Comparison of ENCODE assay signal across 18 cellular contexts in the genomic region with DNA sequence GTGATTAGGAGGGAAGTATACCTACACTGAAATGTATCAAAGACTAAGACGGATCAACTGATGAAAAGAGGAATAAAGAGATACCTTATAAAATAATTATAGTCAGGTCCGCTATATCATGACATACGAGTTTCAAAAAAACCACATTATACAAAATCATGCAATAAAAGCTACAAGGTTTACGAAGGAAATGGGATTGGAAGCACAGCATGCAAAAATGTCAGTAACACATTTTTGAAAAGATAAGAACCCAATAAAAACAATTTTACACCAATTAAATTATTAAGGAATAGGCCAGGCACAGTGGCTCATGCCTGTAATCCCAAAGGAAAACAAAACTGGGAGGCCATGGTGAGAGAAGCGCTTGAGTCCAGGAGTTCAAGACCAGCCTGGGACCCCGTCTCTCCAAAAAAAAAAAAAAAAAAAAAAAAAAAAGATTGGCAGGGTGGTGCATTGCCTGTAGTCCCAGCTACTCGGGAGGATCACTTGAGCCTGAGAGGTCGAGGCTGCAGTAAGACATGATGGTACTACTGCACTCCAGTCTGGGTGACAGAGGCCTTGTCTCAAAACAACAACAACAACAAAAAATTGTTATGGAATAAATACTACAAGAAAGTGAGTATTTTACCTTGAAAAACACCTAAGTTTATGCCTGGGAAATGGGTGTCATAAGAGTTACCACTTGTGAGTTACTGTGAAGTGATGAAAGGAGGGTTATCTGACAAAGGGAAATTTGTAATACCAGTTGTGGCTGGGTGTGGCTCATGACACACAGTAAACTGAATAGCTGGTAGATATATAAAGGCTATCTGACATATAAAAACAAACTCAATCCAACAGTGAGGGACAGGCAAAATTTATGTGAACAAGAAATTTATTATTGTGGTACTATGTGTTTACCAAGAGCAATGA. TPM values are rescaled to one million over a fixed set of nuclear protein-coding genes. Genes with fewer than 3 reads are reported as not detected.
DNase-seq lines count a peak whose midpoint lies in the region; ATAC-seq and TF ChIP-seq lines count a peak whose summit lies in the region.
"Had no signal": no experiment of that assay in that cellular context is flagged by ENCODE, and none has a peak within 500 bp of the region (broad histone marks: within the 10 kb centered on the region; RNA-seq: fewer than 3 reads in every experiment).

No MANE protein-coding gene starts in this region.

- H3K27me3 ChIP-seq in CD4-positive, CD25-positive, alpha-beta regulatory T cell (ENCODE audit: control insufficient read depth, insufficient read depth, low read length) = no peaks in the 10 kb centered on the region
- no peaks in the 10 kb centered on the region for H3K27me3 ChIP-seq in endodermal cell (ENCODE audit: control insufficient read depth, insufficient read depth, low read length, poor library complexity, severe bottlenecking)
- H3K27me3 ChIP-seq: SJSA1, suprapubic skin had no signal

- intact Hi-C loops in activated CD4-positive, alpha-beta memory T cell treated with anti-CD3 and anti-CD28 coated beads for 36 hours (cut with micrococcal nuclease) = no loop called here

- H3K9me3 ChIP-seq in CD4-positive, CD25-positive, alpha-beta regulatory T cell (ENCODE audit: control insufficient read depth in 2 of 2, low read length in 2 of 2) = no peaks in the 10 kb centered on the region
- H3K9me3 ChIP-seq in HEK293 (ENCODE audit: control insufficient read depth, insufficient read depth, low read depth, low read length) = no peaks in the 10 kb centered on the region
- peaks cover 23% of the 10 kb centered on the region for H3K9me3 ChIP-seq in endodermal cell (ENCODE audit: control insufficient read depth, low read length)
- H3K9me3 ChIP-seq: SJSA1, suprapubic skin had no signal

- H3K27ac Mint-ChIP-seq in CD4-positive, CD25-positive, alpha-beta regulatory T cell = peak overlapping the region; percentile 60 to 68 (median 67)
- peak overlapping the region; percentile 69 for H3K27ac Mint-ChIP-seq in activated CD4-positive, alpha-beta memory T cell treated with anti-CD3 and anti-CD28 coated beads for 36 hours
- H3K27ac Mint-ChIP-seq in immature natural killer cell = peak overlapping the region; percentile 7 to 65 (median 42)
- H3K27ac Mint-ChIP-seq in endodermal cell = no peak overlapping the region
- H3K27ac Mint-ChIP-seq: nephron progenitor cell had no signal

- peak overlapping the region; percentile 53 for H3K4me3 ChIP-seq in CD4-positive, CD25-positive, alpha-beta regulatory T cell (ENCODE audit: low read depth, low read length)
- H3K4me3 ChIP-seq in HEK293 (ENCODE audit: low read depth, low read length) (no peak overlapping the region), endodermal cell (ENCODE audit: low read length) (no peak overlapping the region)
- H3K4me3 ChIP-seq: SJSA1, suprapubic skin had no signal

- no peaks in the 10 kb centered on the region for H3K36me3 Mint-ChIP-seq in CD4-positive, CD25-positive, alpha-beta regulatory T cell
- peaks cover 5% of the 10 kb centered on the region for H3K36me3 Mint-ChIP-seq in activated CD4-positive, alpha-beta memory T cell treated with anti-CD3 and anti-CD28 coated beads for 36 hours
- H3K36me3 Mint-ChIP-seq in immature natural killer cell (no peaks in the 10 kb centered on the region), endodermal cell (ENCODE audit: low read depth) (peaks cover 14% of the 10 kb centered on the region)

- peak overlapping the region; percentile 31 for H3K27ac ChIP-seq in CD4-positive, CD25-positive, alpha-beta regulatory T cell (ENCODE audit: insufficient read depth, low read length, poor library complexity, severe bottlenecking)
- H3K27ac ChIP-seq in HEK293 (ENCODE audit: extremely low read depth, low read depth, low read length) = no peak overlapping the region
- H3K27ac ChIP-seq in endodermal cell (ENCODE audit: low read depth, low read length) = no peak overlapping the region
- H3K27ac ChIP-seq: C4-2B, SJSA1, suprapubic skin had no signal

- ATAC-seq in CD4-positive, CD25-positive, alpha-beta regulatory T cell (ENCODE audit: low read depth in 2 of 2) = peak; percentile 51 to 64
- ATAC-seq: sciatic nerve had no signal

- 79 to 89% methylated on average over 2 to 7 of the region's 8 CpGs for WGBS in endodermal cell (ENCODE audit: insufficient coverage in 1 of 2, insufficient read length in 1 of 2), 2 experiments

- no peaks in the 10 kb centered on the region for H3K27me3 Mint-ChIP-seq in CD4-positive, CD25-positive, alpha-beta regulatory T cell
- no peaks in the 10 kb centered on the region for H3K27me3 Mint-ChIP-seq in activated CD4-positive, alpha-beta memory T cell treated with anti-CD3 and anti-CD28 coated beads for 36 hours
- H3K27me3 Mint-ChIP-seq in immature natural killer cell (ENCODE audit: low read depth in 3 of 3) (peaks cover 0 to 3% (median 0%) of the 10 kb centered on the region in 3 donors), endodermal cell (ENCODE audit: insufficient read depth) (no peaks in the 10 kb centered on the region)

- peak overlapping the region; percentile 52 to 77 (median 64) for H3K4me3 Mint-ChIP-seq in CD4-positive, CD25-positive, alpha-beta regulatory T cell
- peak overlapping the region; percentile 3 for H3K4me3 Mint-ChIP-seq in activated CD4-positive, alpha-beta memory T cell treated with anti-CD3 and anti-CD28 coated beads for 36 hours
- H3K4me3 Mint-ChIP-seq in immature natural killer cell = peak overlapping the region; percentile 9 to 56 (median 36)
- no peak overlapping the region for H3K4me3 Mint-ChIP-seq in endodermal cell
- H3K4me3 Mint-ChIP-seq: nephron progenitor cell had no signal

- H3K4me1 ChIP-seq in CD4-positive, CD25-positive, alpha-beta regulatory T cell (ENCODE audit: control insufficient read depth, insufficient read depth, low read length, poor library complexity, severe bottlenecking) = peaks cover 59% of the 10 kb centered on the region
- H3K4me1 ChIP-seq in HEK293 (ENCODE audit: control insufficient read depth, insufficient read depth, low read length) (peaks cover 27% of the 10 kb centered on the region), endodermal cell (ENCODE audit: control insufficient read depth, insufficient read depth, low read length) (no peaks in the 10 kb centered on the region)

- peaks cover 73 to 94% (median 86%) of the 10 kb centered on the region in 4 donors for H3K4me1 Mint-ChIP-seq in CD4-positive, CD25-positive, alpha-beta regulatory T cell
- H3K4me1 Mint-ChIP-seq in activated CD4-positive, alpha-beta memory T cell treated with anti-CD3 and anti-CD28 coated beads for 36 hours (ENCODE audit: low read depth) = peaks cover 85% of the 10 kb centered on the region
- peaks cover 89 to 97% of the 10 kb centered on the region in 2 donors for H3K4me1 Mint-ChIP-seq in immature natural killer cell
- H3K4me1 Mint-ChIP-seq in endodermal cell = peaks cover 30% of the 10 kb centered on the region

- no peak overlapping the region for H3K9ac ChIP-seq in endodermal cell (ENCODE audit: extremely low read depth, low read length, poor library complexity, severe bottlenecking)

- CTCF ChIA-PET in HEK293 (lab: Yijun Ruan, JAX) = interaction anchor here (0.6 to 0.7 kb wide), 3 partner anchors 14 to 248 kb away, joined by 3 to 5 read pairs (median 3); no protein-coding TSS in a partner anchor
- CTCF ChIA-PET in activated CD4-positive, alpha-beta memory T cell treated with anti-CD3 and anti-CD28 coated beads for 36 hours (lab: Charles Lee) = interaction anchor here (0.7 to 1.4 kb wide), 3 partner anchors 51 to 129 kb away, joined by 3 read pairs; a partner anchor contains a TSS

- POLR2A ChIA-PET in HEK293 (lab: Yijun Ruan, JAX) = interaction anchor here (1.0 kb wide), 1 partner anchor 20 kb away, joined by 3 read pairs; no protein-coding TSS in a partner anchor
- POLR2A ChIA-PET in activated CD4-positive, alpha-beta memory T cell treated with anti-CD3 and anti-CD28 coated beads for 36 hours (lab: Charles Lee) = no interaction called here

- H3K9me3 Mint-ChIP-seq in CD4-positive, CD25-positive, alpha-beta regulatory T cell = peaks cover 0 to 3% (median 1%) of the 10 kb centered on the region in 7 donors
- no peaks in the 10 kb centered on the region for H3K9me3 Mint-ChIP-seq in activated CD4-positive, alpha-beta memory T cell treated with anti-CD3 and anti-CD28 coated beads for 36 hours
- H3K9me3 Mint-ChIP-seq in immature natural killer cell = no peaks in the 10 kb centered on the region
- peaks cover 21% of the 10 kb centered on the region for H3K9me3 Mint-ChIP-seq in endodermal cell

- DNase-seq in CD4-positive, CD25-positive, alpha-beta regulatory T cell = peak in 1 of 3 donors; percentile 74
- DNase-seq in activated CD4-positive, alpha-beta memory T cell treated with anti-CD3 and anti-CD28 coated beads for 36 hours = peak; percentile 31
- DNase-seq in immature natural killer cell (peak in 1 of 3 donors; percentile 19), hypothalamus (lab: John Stamatoyannopoulos, UW) (no peak), endodermal cell (no peak), NCI-H1436 treated with DMSO at 0.1 percent for 48 hours (lab: John Stamatoyannopoulos, UW) (no peak)
- DNase-seq: activated CD4-positive, CD25-positive, alpha-beta regulatory T cell treated with anti-CD3 and anti-CD28 coated beads, Interleukin-2, amount 50 U/mL, for 72 hours; amniotic stem cell; dermis blood vessel endothelial cell; left cardiac atrium; NCI-H1694; NCI-H748 treated with DMSO at 0.1 percent for 48 hours; nephron progenitor cell had no signal

- TF ChIP-seq CTCF in HEK293 (tag by site-specific recombination; IDR thresholded peaks at IDR 0.05) = no peak
- TF ChIP-seq CTCF in endodermal cell (conservative IDR thresholded peaks at IDR 0.05) = no peak

- no peaks in the 10 kb centered on the region for H3K36me3 ChIP-seq in CD4-positive, CD25-positive, alpha-beta regulatory T cell (ENCODE audit: control insufficient read depth, insufficient read depth, low read length)
- H3K36me3 ChIP-seq in HEK293 (ENCODE audit: control insufficient read depth in 2 of 2, insufficient read depth in 1 of 2, low read length in 2 of 2) (no peaks in the 10 kb centered on the region), endodermal cell (ENCODE audit: control insufficient read depth, insufficient read depth, low read length) (peaks cover 4% of the 10 kb centered on the region)
- H3K36me3 ChIP-seq: SJSA1, suprapubic skin had no signal

RNA-seq across cellular contexts. Expression of a gene that starts 45.2 kb away (rescaled TPM):
- total RNA-seq in CD4-positive, CD25-positive, alpha-beta regulatory T cell = 85.5 TPM
- polyA plus RNA-seq in CD4-positive, CD25-positive, alpha-beta regulatory T cell = 10 to 100 TPM in 2 of 4 donors, 1 to 10 TPM in 2; 5.6 to 11.1 (median 8.8) TPM
- 10 to 100 TPM; 63.7 to 66.2 TPM for total RNA-seq in activated CD4-positive, alpha-beta memory T cell treated with anti-CD3 and anti-CD28 coated beads for 36 hours
- polyA plus RNA-seq in immature natural killer cell = 1 to 10 TPM; 2.4 to 5.5 (median 3.8) TPM
- total RNA-seq in endodermal cell = 10 to 100 TPM; 43.7 to 45.4 TPM
- 39.4 TPM for polyA plus RNA-seq in endodermal cell (2013, experiment 1 of 2)
- 39.3 TPM for polyA plus RNA-seq in endodermal cell (2013, experiment 2 of 2)

RNA-seq across cellular contexts. Expression of a gene that starts 51.3 kb away (rescaled TPM):
- total RNA-seq in CD4-positive, CD25-positive, alpha-beta regulatory T cell = 50.2 TPM
- polyA plus RNA-seq in CD4-positive, CD25-positive, alpha-beta regulatory T cell = 100 to 1,000 TPM; 127 to 145 (median 130) TPM
- total RNA-seq in activated CD4-positive, alpha-beta memory T cell treated with anti-CD3 and anti-CD28 coated beads for 36 hours = 10 to 100 TPM; 88.0 to 94.9 TPM
- 10 to 100 TPM; 57.0 to 92.2 (median 65.1) TPM for polyA plus RNA-seq in immature natural killer cell
- 10 to 100 TPM; 47.8 to 52.9 TPM for total RNA-seq in endodermal cell
- 63.0 TPM for polyA plus RNA-seq in endodermal cell (2013, experiment 1 of 2)
- polyA plus RNA-seq in endodermal cell (2013, experiment 2 of 2) = 63.5 TPM
